31 cellular contexts compared by ENCODE assay signal in genomic region chr2:147810883-147811765, GRCh38.
"Had no signal": no experiment of that assay in that cellular context is flagged by ENCODE, and none has a peak within 500 bp of the region (broad histone marks: within the 10 kb centered on the region; RNA-seq: fewer than 3 reads in every experiment).

No MANE protein-coding gene starts in this region.

- FAIRE-seq: endometrium, keratinocyte had no signal

- ATAC-seq: activated CD8-positive, alpha-beta T cell treated with anti-CD3 and anti-CD28 coated beads for 36 hours; activated naive CD8-positive, alpha-beta T cell treated with anti-CD3 and anti-CD28 coated beads, Interleukin-2, amount 50 U/mL, for 24 hours; activated T-cell treated with anti-CD3 and anti-CD28 coated beads, Interleukin-2, amount 50 U/mL, for 4 hours; left cardiac atrium; naive thymus-derived CD8-positive, alpha-beta T cell; right cardiac atrium; stimulated activated naive CD8-positive, alpha-beta T cell treated with anti-CD3 and anti-CD28 coated beads, Interleukin-15, Interleukin-2, amounts not matched to agents 100 U/mL and 50 U/mL, for 24 hours; T-helper 17 cell; WTC11 had no signal

- H3K9me3 ChIP-seq: testis, vagina had no signal

- H3K36me3 Mint-ChIP-seq: activated naive CD4-positive, alpha-beta T cell treated with anti-CD3 and anti-CD28 coated beads, Interleukin-2, amount 50 U/mL, for 24 hours; mesothelial cell of epicardium; naive thymus-derived CD8-positive, alpha-beta T cell; WTC11 had no signal

- H3K4me1 Mint-ChIP-seq: activated CD4-positive, alpha-beta T cell treated with anti-CD3 and anti-CD28 coated beads, Interleukin-2, amount 10 ng/mL, durations not matched to agents 7 days and 5 days; activated naive CD4-positive, alpha-beta T cell treated with anti-CD3 and anti-CD28 coated beads, Interleukin-2, amount 50 U/mL, for 24 hours; activated naive CD8-positive, alpha-beta T cell treated with anti-CD3 and anti-CD28 coated beads, Interleukin-2, amount 50 U/mL, for 24 hours; T-helper 17 cell had no signal

- H3K27me3 ChIP-seq: testis, vagina had no signal

- H3K4me3 Mint-ChIP-seq: activated CD4-positive, alpha-beta T cell treated with anti-CD3 and anti-CD28 coated beads, Interleukin-2, amount 10 ng/mL, durations not matched to agents 7 days and 5 days; activated CD8-positive, alpha-beta T cell treated with anti-CD3 and anti-CD28 coated beads for 36 hours; activated naive CD4-positive, alpha-beta T cell treated with anti-CD3 and anti-CD28 coated beads, Interleukin-2, amount 50 U/mL, for 24 hours; activated naive CD8-positive, alpha-beta T cell treated with anti-CD3 and anti-CD28 coated beads, Interleukin-2, amount 50 U/mL, for 24 hours; activated T-cell treated with anti-CD3 and anti-CD28 coated beads, Interleukin-2, amount 50 U/mL, for 4 hours; mesothelial cell of epicardium; naive thymus-derived CD8-positive, alpha-beta T cell; neural crest cell; T-helper 17 cell; WTC11 had no signal

- H3K4me3 ChIP-seq: testis, vagina had no signal

- DNase-seq: activated CD4-positive, alpha-beta T cell treated with anti-CD3 and anti-CD28 coated beads for 1 hour; activated CD4-positive, alpha-beta T cell treated with anti-CD3 and anti-CD28 coated beads, Interleukin-2, amount 10 ng/mL, durations not matched to agents 7 days and 5 days; activated CD8-positive, alpha-beta T cell treated with anti-CD3 and anti-CD28 coated beads for 36 hours; activated naive CD8-positive, alpha-beta T cell treated with anti-CD3 and anti-CD28 coated beads, Interleukin-2, amount 50 U/mL, for 24 hours; activated T-cell treated with anti-CD3 and anti-CD28 coated beads, Interleukin-2, amount 50 U/mL, for 4 hours; amygdala; caudate nucleus; dermis blood vessel endothelial cell; effector CD4-positive, alpha-beta T cell; foreskin fibroblast; head of caudate nucleus; hippocampal formation; left cardiac atrium; mammary epithelial cell; naive thymus-derived CD8-positive, alpha-beta T cell; occipital lobe; right cardiac atrium; stimulated activated CD4-positive, alpha-beta T cell treated with anti-CD3 and anti-CD28 coated beads, Interleukin-2, amount 100 ng/mL, for 48 hours; stimulated activated naive CD8-positive, alpha-beta T cell treated with anti-CD3 and anti-CD28 coated beads, Interleukin-15, Interleukin-2, amounts not matched to agents 100 U/mL and 50 U/mL, for 24 hours; SW 1271; T-helper 17 cell; testis; trophoblast cell had no signal

- H3K36me3 ChIP-seq: vagina had no signal

- H3K27ac ChIP-seq: testis, vagina had no signal

- H3K4me1 ChIP-seq: testis had no signal

- H3K9me3 Mint-ChIP-seq: activated CD4-positive, alpha-beta T cell treated with anti-CD3 and anti-CD28 coated beads, Interleukin-2, amount 10 ng/mL, durations not matched to agents 7 days and 5 days; activated CD8-positive, alpha-beta T cell treated with anti-CD3 and anti-CD28 coated beads for 36 hours; activated naive CD4-positive, alpha-beta T cell treated with anti-CD3 and anti-CD28 coated beads, Interleukin-2, amount 50 U/mL, for 24 hours; activated naive CD8-positive, alpha-beta T cell treated with anti-CD3 and anti-CD28 coated beads, Interleukin-2, amount 50 U/mL, for 24 hours; activated T-cell treated with anti-CD3 and anti-CD28 coated beads, Interleukin-2, amount 50 U/mL, for 4 hours; activated T-helper 2 cell treated with anti-CD3 and anti-CD28 coated beads, Interferon-gamma antibody, Interleukin-2, Interleukin-4, amounts not matched to agents 10 μg/mL and 5 μg/mL and 100 μg/mL, durations not matched to agents 14 hours and 24 hours and 36 hours; neural crest cell; WTC11 had no signal

- H3K27me3 Mint-ChIP-seq: activated naive CD4-positive, alpha-beta T cell treated with anti-CD3 and anti-CD28 coated beads, Interleukin-2, amount 50 U/mL, for 24 hours had no signal

- H3K27ac Mint-ChIP-seq: activated CD4-positive, alpha-beta T cell treated with anti-CD3 and anti-CD28 coated beads, Interleukin-2, amount 10 ng/mL, durations not matched to agents 7 days and 5 days; activated CD8-positive, alpha-beta T cell treated with anti-CD3 and anti-CD28 coated beads for 36 hours; activated naive CD4-positive, alpha-beta T cell treated with anti-CD3 and anti-CD28 coated beads, Interleukin-2, amount 50 U/mL, for 24 hours; activated naive CD8-positive, alpha-beta T cell treated with anti-CD3 and anti-CD28 coated beads, Interleukin-2, amount 50 U/mL, for 24 hours; activated T-helper 2 cell treated with anti-CD3 and anti-CD28 coated beads, Interferon-gamma antibody, Interleukin-2, Interleukin-4, amounts not matched to agents 10 μg/mL and 5 μg/mL and 100 μg/mL, durations not matched to agents 14 hours and 24 hours and 36 hours; mesothelial cell of epicardium; naive thymus-derived CD8-positive, alpha-beta T cell; T-helper 17 cell; WTC11 had no signal
